In the genomic region with DNA sequence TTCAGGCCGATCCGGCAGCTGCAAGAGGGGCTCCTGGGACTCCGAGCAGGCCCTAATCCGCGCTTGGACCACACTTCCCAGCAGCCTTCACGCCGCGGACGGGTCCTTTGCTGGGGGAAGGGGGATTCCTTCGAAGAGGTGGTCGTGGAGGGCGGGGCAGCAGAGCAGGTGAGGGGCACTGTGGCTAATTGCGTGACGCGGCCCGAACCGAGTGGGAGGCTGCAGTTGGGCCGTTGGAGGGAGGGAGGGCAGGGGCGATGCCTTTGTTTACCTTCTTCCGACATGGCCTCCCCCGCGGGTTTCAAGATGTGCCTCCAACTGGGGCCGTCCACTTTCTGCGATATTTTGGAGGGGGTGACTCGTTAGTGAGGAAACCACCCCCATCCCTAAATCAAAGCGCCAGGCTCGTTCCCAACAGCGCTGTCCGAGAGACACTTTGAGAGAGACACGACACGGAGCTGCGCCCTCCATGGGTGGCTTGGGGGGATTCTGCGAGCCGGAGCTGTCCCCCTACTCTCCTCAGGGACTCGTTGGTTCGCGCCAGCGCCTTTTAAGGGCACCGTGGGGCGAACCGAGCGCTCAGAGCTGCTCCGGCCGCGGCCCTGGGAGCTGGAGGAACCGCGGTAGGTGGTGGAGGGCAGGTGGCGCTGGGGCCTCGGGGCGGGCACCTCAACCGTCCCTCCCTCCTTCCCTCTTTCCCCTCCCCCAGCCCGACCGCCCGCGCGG, we compare ENCODE assay signal across 8 cellular contexts. TPM values are rescaled to one million over a fixed set of nuclear protein-coding genes. Genes with fewer than 3 reads are reported as not detected.
DNase-seq lines count a peak whose midpoint lies in the region; ATAC-seq, FAIRE-seq and TF ChIP-seq lines count a peak whose summit lies in the region.

FAM53C (plus strand) TSS at position 582 of the 726 bp plus-strand sequence. CDS start 3,070 bp downstream, outside the sequence.

- no TSS peak for BruUV-seq in A673 (replicated peaks; lab: Mats Ljungman, UMichigan)

- H3K36me3 ChIP-seq in A673 (ENCODE audit: insufficient read depth, low read length, poor library complexity, severe bottlenecking) (peaks cover 15% of the 10 kb centered on the region), WERI-Rb-1 (peaks cover 26% of the 10 kb centered on the region), breast epithelium (no peaks in the 10 kb centered on the region), small intestine (ENCODE audit: control insufficient read depth in 2 of 2, insufficient read depth in 2 of 2, low read length in 2 of 2) (no peaks in the 10 kb centered on the region)

- no peaks in the 10 kb centered on the region for H3K9me3 ChIP-seq in A673 (ENCODE audit: low read depth, low read length, poor library complexity, severe bottlenecking)
- H3K9me3 ChIP-seq in WERI-Rb-1 (ENCODE audit: severe bottlenecking): no peaks in the 10 kb centered on the region
- no peaks in the 10 kb centered on the region for H3K9me3 ChIP-seq in breast epithelium
- no peaks in the 10 kb centered on the region for H3K9me3 ChIP-seq in small intestine (ENCODE audit: control insufficient read depth, low read depth)

- peak; percentile 98 for TF ChIP-seq POLR2A in breast epithelium (IDR thresholded peaks at IDR 0.05)

- 0% methylated on average over 43 to 56 of the region's 56 CpGs for WGBS in small intestine, 3 donors

- H3K27ac ChIP-seq in A673 (ENCODE audit: low read depth, low read length, poor library complexity, severe bottlenecking) (peak within 1 kb of the TSS; percentile 100), WERI-Rb-1 (peak within 1 kb of the TSS; percentile 100), breast epithelium (peak within 1 kb of the TSS; percentile 98 to 99), small intestine (ENCODE audit: low read depth in 1 of 2, low read length in 1 of 2) (peak within 1 kb of the TSS; percentile 38 to 98)

- no peak for TF ChIP-seq CTCF in A673 (conservative IDR thresholded peaks at IDR 0.05; ENCODE audit: low read depth, low read length)
- TF ChIP-seq CTCF in WERI-Rb-1 (IDR thresholded peaks at IDR 0.05; ENCODE audit: low read depth, low read length): no peak
- TF ChIP-seq CTCF in breast epithelium (IDR thresholded peaks at IDR 0.05): peak in 2 of 3 donors; percentile 29 to 36

- DNase-seq in A673 (ENCODE audit: low spot score): peak; percentile 94
- DNase-seq in NCI-H2196 (lab: John Stamatoyannopoulos, UW; ENCODE audit: unreplicated experiment): peak; percentile 94
- DNase-seq in WERI-Rb-1: peak; percentile 94
- DNase-seq in breast epithelium (ENCODE audit: low spot score in 2 of 2): peak; percentile 89 to 96
- DNase-seq in iPS-NIHi11 (ENCODE audit: low spot score): peak; percentile 91
- DNase-seq in small intestine: peak; percentile 92

- intact Hi-C loops in A673 (cut with micrococcal nuclease; ENCODE audit: unreplicated experiment) (no loop called here), breast epithelium (cut with DNase I; ENCODE audit: low total_unique reads) (no loop called here)

- H3K4me3 ChIP-seq in A673 (ENCODE audit: low read depth, low read length, poor library complexity, severe bottlenecking) (peak within 1 kb of the TSS; percentile 76), WERI-Rb-1 (ENCODE audit: low read depth, low read length) (peak within 1 kb of the TSS; percentile 78), breast epithelium (peak within 1 kb of the TSS; percentile 70 to 98 (median 90)), small intestine (ENCODE audit: low read depth in 1 of 2, low read length in 2 of 2) (peak within 1 kb of the TSS; percentile 59 to 88)

- FAIRE-seq in small intestine (lab: Jason Lieb, UNC): no peak

- ATAC-seq in GM18861 (IDR thresholded peaks at IDR 0.05; ENCODE audit: unreplicated experiment): peak; percentile 79
- ATAC-seq in HG03095 (IDR thresholded peaks at IDR 0.05; ENCODE audit: unreplicated experiment): peak; percentile 80

- H3K27me3 ChIP-seq in A673 (replicated peaks; ENCODE audit: insufficient read depth, low read depth, low read length, poor library complexity): no peaks in the 10 kb centered on the region
- H3K27me3 ChIP-seq in WERI-Rb-1 (ENCODE audit: insufficient read depth, low read depth, severe bottlenecking): no peaks in the 10 kb centered on the region
- no peaks in the 10 kb centered on the region for H3K27me3 ChIP-seq in breast epithelium
- H3K27me3 ChIP-seq in small intestine (ENCODE audit: control insufficient read depth in 2 of 2, insufficient read depth in 2 of 2, low read length in 2 of 2): no peaks in the 10 kb centered on the region

- H3K4me1 ChIP-seq in A673 (ENCODE audit: insufficient read depth, low read length, poor library complexity, severe bottlenecking) (peaks cover 6% of the 10 kb centered on the region), breast epithelium (peaks cover 0 to 13% of the 10 kb centered on the region in 2 donors), small intestine (ENCODE audit: control insufficient read depth in 2 of 2, insufficient read depth in 1 of 2, low read depth in 1 of 2, low read length in 1 of 2) (peaks cover 2 to 4% of the 10 kb centered on the region in 2 donors)

- POLR2A ChIA-PET in A673 (lab: Charles Lee; ENCODE audit: low non-redundant PET): interaction anchor here (1.0 kb wide), 1 partner anchor 14 kb away, joined by 22 read pairs; the partner anchor contains the start of gene KDM3B

- CTCF ChIA-PET in A673 (lab: Charles Lee): interaction anchor here (1.4 kb wide), 1 partner anchor 14 kb away, joined by 8 read pairs; the partner anchor contains the start of gene KDM3B

RNA-seq across cellular contexts. Expression of gene FAM53C, which starts in this region (rescaled TPM):
- total RNA-seq in A673 (2021) (39.7 and 39.8 TPM in 2 replicates), breast epithelium (10 to 100 TPM; 16.6 to 31.0 (median 23.3) TPM)
- polyA plus RNA-seq in small intestine: 10 to 100 TPM in 1 of 3 donors, 1 to 10 TPM in 2; 5.4 to 10.3 (median 6.7) TPM

Comparison
In these comparisons a context has a peak if more than half of its experiments do, and no peak if none do; other contexts are left out.
1. Peak in every context shown above with its lines: DNase-seq, ATAC-seq, H3K4me3 ChIP-seq and H3K27ac ChIP-seq.
2. CTCF ChIP-seq: peak in breast epithelium (2 of 3); none in A673 (single experiment) and WERI-Rb-1 (single experiment).